29 cellular contexts compared by ENCODE assay signal in the genomic region with DNA sequence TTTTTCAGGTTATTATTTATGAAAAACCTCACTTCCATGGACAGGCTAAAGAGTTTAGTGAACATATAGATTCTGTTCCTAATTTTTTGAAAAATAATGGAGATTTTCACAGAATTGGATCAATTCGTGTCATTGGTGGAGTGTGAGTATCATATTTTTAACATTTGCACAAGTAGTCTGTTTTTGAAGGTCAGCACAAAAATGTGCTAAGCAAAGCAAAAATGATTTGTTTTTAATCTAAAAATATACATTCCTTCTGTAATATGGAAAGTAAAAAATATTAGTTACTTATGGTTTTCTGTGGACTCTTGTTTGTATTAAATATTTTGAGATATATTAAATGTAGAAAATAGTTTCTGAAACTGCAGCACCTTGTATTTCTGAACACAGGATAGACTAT.
"Had no signal": no experiment of that assay in that cellular context is flagged by ENCODE, and none has a peak within 500 bp of the region (broad histone marks: within the 10 kb centered on the region; RNA-seq: fewer than 3 reads in every experiment).

No MANE protein-coding gene starts in this region.

- H3K36me3 ChIP-seq: colonic mucosa had no signal

- H3K4me3 ChIP-seq: colonic mucosa, coronary artery, dorsolateral prefrontal cortex, esophagus muscularis mucosa, esophagus squamous epithelium, gastrocnemius medialis, gastroesophageal sphincter, heart left ventricle, heart right ventricle had no signal

- DNase-seq: colonic mucosa; cortex of kidney; dermis blood vessel endothelial cell; dorsolateral prefrontal cortex; effector CD4-positive, alpha-beta T cell; effector CD8-positive, alpha-beta T cell; effector memory CD4-positive, alpha-beta T cell; effector memory CD8-positive, alpha-beta T cell; endodermal cell; erythroblast; esophagus squamous epithelium; foreskin fibroblast; foreskin keratinocyte; foreskin melanocyte; gastrocnemius medialis; glutamatergic neuron; head of caudate nucleus; heart left ventricle; heart right ventricle had no signal

- FAIRE-seq: colon, endometrium, endothelial cell of umbilical vein, frontal cortex had no signal

- H3K27ac Mint-ChIP-seq: dendritic cell treated with granulocyte-macrophage colony-stimulating factor and Interleukin-4, amounts not matched to agents 40 ng/mL and 50 ng/mL, for 4 days; effector memory CD8-positive, alpha-beta T cell; endodermal cell had no signal

- H3K4me1 ChIP-seq: colonic mucosa, esophagus muscularis mucosa, esophagus squamous epithelium, foreskin keratinocyte, gastrocnemius medialis, gastroesophageal sphincter, heart left ventricle, heart right ventricle had no signal

- H3K27ac ChIP-seq: colonic mucosa, coronary artery, dorsolateral prefrontal cortex, epithelial cell of prostate, esophagus muscularis mucosa, esophagus squamous epithelium, foreskin keratinocyte, gastrocnemius medialis, gastroesophageal sphincter, heart left ventricle, heart right ventricle had no signal

- H3K27me3 Mint-ChIP-seq: dendritic cell treated with granulocyte-macrophage colony-stimulating factor and Interleukin-4, amounts not matched to agents 40 ng/mL and 50 ng/mL, for 4 days; effector memory CD8-positive, alpha-beta T cell had no signal

- H3K9me3 Mint-ChIP-seq: dendritic cell treated with granulocyte-macrophage colony-stimulating factor and Interleukin-4, amounts not matched to agents 40 ng/mL and 50 ng/mL, for 4 days; effector memory CD8-positive, alpha-beta T cell; endodermal cell had no signal

- H3K27me3 ChIP-seq: colonic mucosa, dorsolateral prefrontal cortex, esophagus muscularis mucosa, esophagus squamous epithelium, foreskin keratinocyte, gastrocnemius medialis, gastroesophageal sphincter, heart left ventricle, heart right ventricle had no signal

- H3K4me3 Mint-ChIP-seq: dendritic cell treated with granulocyte-macrophage colony-stimulating factor and Interleukin-4, amounts not matched to agents 40 ng/mL and 50 ng/mL, for 4 days; effector memory CD8-positive, alpha-beta T cell; endodermal cell had no signal

- ATAC-seq: effector memory CD8-positive, alpha-beta T cell; esophagus mucosa; foreskin keratinocyte; gastrocnemius medialis; gastroesophageal sphincter; heart left ventricle; heart right ventricle had no signal

- H3K9me3 ChIP-seq: colonic mucosa, esophagus muscularis mucosa, esophagus squamous epithelium, gastrocnemius medialis, gastroesophageal sphincter, heart left ventricle, heart right ventricle had no signal
